1 cellular context compared by ENCODE assay signal in genomic region chr20:25053207-25054132, GRCh38.
TF ChIP-seq lines count a peak whose summit lies in the region.

No MANE protein-coding gene starts in this region.

TF ChIP-seq in IMR-90, 13 proteins besides CTCF, POLR2A, EP300 and RAD21 (continued from another document):
- TF ChIP-seq USF2 (IDR thresholded peaks at IDR 0.05; ENCODE audit: low read depth, low read length) (no peak), FOS (IDR thresholded peaks at IDR 0.05; ENCODE audit: low read depth, low read length) (no peak), MAFK (IDR thresholded peaks at IDR 0.05; ENCODE audit: low read depth, low read length) (no peak), RFX5 (IDR thresholded peaks at IDR 0.05; ENCODE audit: low read depth, low read length) (no peak), ELK1 (IDR thresholded peaks at IDR 0.05; ENCODE audit: borderline replicate concordance, low read depth, low read length) (no peak), MXI1 (IDR thresholded peaks at IDR 0.05; ENCODE audit: borderline replicate concordance, low read depth, low read length) (no peak), NFE2L2 (IDR thresholded peaks at IDR 0.05; ENCODE audit: low read depth, low read length) (no peak)
